Comparison of ENCODE assay signal across 8 cellular contexts in the genomic region with DNA sequence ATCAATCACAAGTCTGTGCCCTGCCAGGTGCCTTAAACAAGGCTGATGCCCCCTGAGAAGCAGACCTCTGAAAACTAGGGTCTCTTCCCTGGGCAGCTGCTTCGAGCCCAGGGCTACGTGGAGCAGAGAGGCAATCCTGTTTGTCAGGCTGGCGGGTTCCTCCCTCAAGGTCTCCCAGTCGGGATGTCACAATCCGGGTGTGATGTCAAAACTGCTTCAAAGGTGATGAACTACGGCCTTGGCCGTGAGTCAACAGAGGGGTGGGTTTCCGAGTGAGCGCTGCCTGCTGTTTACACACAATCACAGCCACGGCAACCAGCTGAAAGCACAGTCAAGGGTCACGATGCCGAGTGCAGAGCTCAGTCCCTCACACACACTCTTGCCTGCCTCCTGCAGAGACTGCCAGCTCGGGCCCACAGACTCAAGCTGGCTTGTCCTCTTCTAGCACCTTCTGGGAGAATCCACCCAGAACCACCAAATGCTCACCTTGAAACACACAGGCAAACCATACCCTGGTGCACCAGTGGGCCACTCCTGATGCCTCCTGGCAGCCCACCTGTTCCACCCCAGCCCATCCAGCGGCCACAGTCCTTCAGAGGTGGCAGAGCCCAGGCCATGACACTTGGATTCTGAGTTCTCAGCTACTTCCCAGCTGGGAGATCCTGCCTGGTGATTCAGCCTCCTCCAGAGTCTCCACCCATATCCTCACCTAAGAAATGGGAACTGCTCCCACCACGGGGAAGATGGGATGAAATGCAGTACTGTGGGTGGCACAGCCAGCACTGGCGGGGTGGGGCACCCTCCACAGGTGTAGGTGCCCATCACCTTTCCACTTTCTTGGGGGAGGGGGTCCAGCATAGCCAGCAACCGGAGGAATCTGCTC. TPM values are rescaled to one million over a fixed set of nuclear protein-coding genes. Genes with fewer than 3 reads are reported as not detected.
DNase-seq lines count a peak whose midpoint lies in the region; ATAC-seq lines count a peak whose summit lies in the region.

No MANE protein-coding gene starts in this region.

- peak overlapping the region; percentile 78 for H3K27ac Mint-ChIP-seq in dendritic cell treated with granulocyte-macrophage colony-stimulating factor and Interleukin-4, amounts not matched to agents 40 ng/mL and 50 ng/mL, for 4 days

- DNase-seq in CD1c-positive myeloid dendritic cell (ENCODE audit: extremely low spot score) = peak; percentile 87
- peak; percentile 69 for DNase-seq in NCI-H146 (lab: John Stamatoyannopoulos, UW)
- peak; percentile 95 for DNase-seq in mesenteric fat pad (ENCODE audit: low spot score)
- no peak for DNase-seq in epidermal melanocyte (ENCODE audit: insufficient read length, low spot score)

- intact Hi-C loops in dendritic cell treated with granulocyte-macrophage colony-stimulating factor and Interleukin-4, amounts not matched to agents 40 ng/mL and 50 ng/mL, for 4 days (cut with micrococcal nuclease) = no loop called here

- H3K36me3 Mint-ChIP-seq in dendritic cell treated with granulocyte-macrophage colony-stimulating factor and Interleukin-4, amounts not matched to agents 40 ng/mL and 50 ng/mL, for 4 days (ENCODE audit: low read depth) = peaks cover 73% of the 10 kb centered on the region

- H3K27me3 Mint-ChIP-seq in dendritic cell treated with granulocyte-macrophage colony-stimulating factor and Interleukin-4, amounts not matched to agents 40 ng/mL and 50 ng/mL, for 4 days = no peaks in the 10 kb centered on the region

- H3K4me1 Mint-ChIP-seq in dendritic cell treated with granulocyte-macrophage colony-stimulating factor and Interleukin-4, amounts not matched to agents 40 ng/mL and 50 ng/mL, for 4 days (ENCODE audit: low read depth) = peaks cover 94% of the 10 kb centered on the region

- no peaks in the 10 kb centered on the region for H3K9me3 Mint-ChIP-seq in dendritic cell treated with granulocyte-macrophage colony-stimulating factor and Interleukin-4, amounts not matched to agents 40 ng/mL and 50 ng/mL, for 4 days

- no peak for ATAC-seq in GM18519 (IDR thresholded peaks at IDR 0.05; ENCODE audit: low FRiP score, unreplicated experiment)
- ATAC-seq in HG02884 (IDR thresholded peaks at IDR 0.05; ENCODE audit: unreplicated experiment) = no peak
- ATAC-seq in HG03432 (IDR thresholded peaks at IDR 0.05; ENCODE audit: unreplicated experiment) = no peak

- peak overlapping the region; percentile 58 for H3K4me3 Mint-ChIP-seq in dendritic cell treated with granulocyte-macrophage colony-stimulating factor and Interleukin-4, amounts not matched to agents 40 ng/mL and 50 ng/mL, for 4 days

RNA-seq across cellular contexts. Expression of a gene that starts 6.8 kb away (rescaled TPM):
- 38.4 TPM for total RNA-seq in mesenteric fat pad

RNA-seq across cellular contexts. Expression of a gene that starts 28.3 kb away (rescaled TPM):
- 176 TPM for total RNA-seq in mesenteric fat pad

RNA-seq across cellular contexts. Expression of a gene that starts 42.6 kb away (rescaled TPM):
- 90.9 TPM for total RNA-seq in mesenteric fat pad

RNA-seq across cellular contexts. Expression of a gene that starts 56.6 kb away (rescaled TPM):
- 959 TPM for total RNA-seq in mesenteric fat pad
